Comparison of ENCODE assay signal across 15 cellular contexts in the genomic region with DNA sequence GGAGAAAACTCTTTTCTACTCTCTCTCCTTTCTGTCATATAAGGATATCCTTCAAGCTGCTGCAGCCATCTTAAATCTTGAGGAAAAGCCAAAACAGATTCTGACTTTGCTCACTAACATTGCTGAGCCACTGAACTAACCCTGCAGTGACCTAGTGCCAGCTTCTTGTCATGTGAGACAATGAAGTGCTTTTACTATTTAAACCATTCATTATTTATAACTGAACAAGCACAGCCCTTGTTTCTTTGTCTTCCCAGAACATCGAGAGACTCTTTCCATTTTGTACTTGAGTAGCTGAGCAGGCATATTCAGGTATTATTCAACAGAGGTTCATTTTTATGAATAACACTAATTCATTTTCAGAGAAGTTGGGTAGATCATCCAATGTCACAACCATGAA.
DNase-seq lines count a peak whose midpoint lies in the region; ATAC-seq lines count a peak whose summit lies in the region.
"Had no signal": no experiment of that assay in that cellular context is flagged by ENCODE, and none has a peak within 500 bp of the region (broad histone marks: within the 10 kb centered on the region; RNA-seq: fewer than 3 reads in every experiment).

No MANE protein-coding gene starts in this region.

- ATAC-seq in sciatic nerve: peak; percentile 34
- no peak for ATAC-seq in left lobe of liver

- DNase-seq in DMS79 (lab: John Stamatoyannopoulos, UW) (peak; percentile 56), SK-MEL-5 (ENCODE audit: low read depth, low spot score) (peak; percentile 76), medulla oblongata (ENCODE audit: extremely low spot score) (peak; percentile 62), sciatic nerve (ENCODE audit: low spot score) (no peak), T-helper 9 cell (no peak), left lobe of liver (ENCODE audit: low spot score) (no peak), NCI-H2196 treated with DMSO at 0.1 percent for 48 hours (lab: John Stamatoyannopoulos, UW; ENCODE audit: unreplicated experiment) (no peak)
- DNase-seq: BE2C; CD8-positive, alpha-beta memory T cell; DMS 273 treated with DMSO at 0.1 percent for 48 hours; MG63; NCI-H1105; NCI-H1694 treated with DMSO at 0.1 percent for 48 hours; NCI-H69; PC-9 had no signal

- intact Hi-C loops in sciatic nerve (cut with DNase I): no loop called here

- in situ Hi-C loops in SK-MEL-5 (cut with HindIII; ENCODE audit: low pct_unique_long_range_greater_than_20kb, low sequenced_read_pairs): no loop called here

Comparison
In these comparisons a context has a peak if more than half of its experiments do, and no peak if none do; other contexts are left out.
1. DNase-seq: peak in DMS79 (single experiment), SK-MEL-5 (single experiment) and medulla oblongata (single experiment); none in sciatic nerve (single experiment), T-helper 9 cell (single experiment), left lobe of liver (single experiment) and NCI-H2196 treated with DMSO at 0.1 percent for 48 hours (single experiment).